8 cellular contexts compared by ENCODE assay signal in genomic region chr22:45602824-45603301, GRCh38.
DNase-seq lines count a peak whose midpoint lies in the region; ATAC-seq and TF ChIP-seq lines count a peak whose summit lies in the region.

No MANE protein-coding gene starts in this region.

- no peaks in the 10 kb centered on the region for H3K36me3 Mint-ChIP-seq in natural killer cell treated with Interleukin-12 subunit alpha and Interleukin-12 subunit beta and Interleukin-15 and Interleukin-18, amount 100 ng/mL, for 72 hours
- H3K36me3 Mint-ChIP-seq in natural killer cell = no peaks in the 10 kb centered on the region

- H3K4me1 ChIP-seq in aorta (ENCODE audit: control insufficient read depth in 1 of 2, insufficient read depth in 2 of 2, low read length in 2 of 2) = no peaks in the 10 kb centered on the region

- H3K4me1 Mint-ChIP-seq in natural killer cell treated with Interleukin-12 subunit alpha and Interleukin-12 subunit beta and Interleukin-15 and Interleukin-18, amount 100 ng/mL, for 72 hours (ENCODE audit: low read depth in 2 of 2) = no peaks in the 10 kb centered on the region
- peaks cover 4 to 5% of the 10 kb centered on the region in 2 donors for H3K4me1 Mint-ChIP-seq in natural killer cell

- H3K36me3 ChIP-seq in aorta (ENCODE audit: control insufficient read depth in 1 of 2, insufficient read depth in 2 of 2, low read length in 1 of 2) = no peaks in the 10 kb centered on the region

- H3K27ac ChIP-seq in aorta (ENCODE audit: low read depth in 1 of 2, low read length in 2 of 2) (no peak overlapping the region), coronary artery (no peak overlapping the region)

- no peak overlapping the region for H3K4me3 ChIP-seq in aorta (ENCODE audit: low read length in 2 of 2)
- H3K4me3 ChIP-seq in coronary artery = no peak overlapping the region

- H3K27me3 ChIP-seq in aorta (ENCODE audit: control insufficient read depth in 1 of 2, insufficient read depth in 2 of 2, low read length in 1 of 2) = no peaks in the 10 kb centered on the region

- peak; percentile 6 for DNase-seq in natural killer cell treated with Interleukin-12 subunit alpha and Interleukin-12 subunit beta and Interleukin-15 and Interleukin-18, amount 100 ng/mL, for 72 hours (ENCODE audit: low spot score)
- no peak for DNase-seq in natural killer cell
- peak; percentile 65 for DNase-seq in NCI-H748 treated with DMSO at 0.1 percent for 48 hours (lab: John Stamatoyannopoulos, UW)
- DNase-seq in fibroblast of gingiva (ENCODE audit: low read depth) = peak; percentile 79
- DNase-seq in aorta = no peak
- DNase-seq in coronary artery (ENCODE audit: low spot score) = no peak
- no peak for DNase-seq in T-helper 2 cell

- no peak for ATAC-seq in natural killer cell treated with Interleukin-12 subunit alpha and Interleukin-12 subunit beta and Interleukin-15 and Interleukin-18, amount 100 ng/mL, for 72 hours
- ATAC-seq in natural killer cell = no peak
- ATAC-seq in aorta (ENCODE audit: low FRiP score) = peak; percentile 34
- no peak for ATAC-seq in GM19328 (IDR thresholded peaks at IDR 0.05; ENCODE audit: unreplicated experiment)

- intact Hi-C loops in natural killer cell (cut with micrococcal nuclease) = loop anchor here (5.0 kb wide), 1 partner anchor 1329 kb away; no protein-coding TSS in a partner anchor
- intact Hi-C loops in aorta (cut with DNase I) = no loop called here

- TF ChIP-seq CTCF in natural killer cell (IDR thresholded peaks at IDR 0.05) (no peak), coronary artery (IDR thresholded peaks at IDR 0.05) (no peak)

- H3K9me3 ChIP-seq in aorta (ENCODE audit: control insufficient read depth, low read length) = no peaks in the 10 kb centered on the region

- no peak overlapping the region for H3K4me3 Mint-ChIP-seq in natural killer cell treated with Interleukin-12 subunit alpha and Interleukin-12 subunit beta and Interleukin-15 and Interleukin-18, amount 100 ng/mL, for 72 hours
- H3K4me3 Mint-ChIP-seq in natural killer cell = no peak overlapping the region

- H3K27ac Mint-ChIP-seq in natural killer cell treated with Interleukin-12 subunit alpha and Interleukin-12 subunit beta and Interleukin-15 and Interleukin-18, amount 100 ng/mL, for 72 hours = no peak overlapping the region
- H3K27ac Mint-ChIP-seq in natural killer cell = no peak overlapping the region

- H3K9me3 Mint-ChIP-seq in natural killer cell treated with Interleukin-12 subunit alpha and Interleukin-12 subunit beta and Interleukin-15 and Interleukin-18, amount 100 ng/mL, for 72 hours = no peaks in the 10 kb centered on the region
- H3K9me3 Mint-ChIP-seq in natural killer cell = no peaks in the 10 kb centered on the region

- WGBS in aorta, 2 donors = 89 to 90% methylated on average over 15 of the region's 15 CpGs

- H3K27me3 Mint-ChIP-seq in natural killer cell treated with Interleukin-12 subunit alpha and Interleukin-12 subunit beta and Interleukin-15 and Interleukin-18, amount 100 ng/mL, for 72 hours = peaks cover 0 to 2% of the 10 kb centered on the region in 2 donors
- peaks cover 0 to 5% of the 10 kb centered on the region in 2 donors for H3K27me3 Mint-ChIP-seq in natural killer cell (ENCODE audit: low read depth in 2 of 2)

Comparison
In these comparisons a context has a peak if more than half of its experiments do, and no peak if none do; other contexts are left out.
1. DNase-seq: peak in natural killer cell treated with Interleukin-12 subunit alpha and Interleukin-12 subunit beta and Interleukin-15 and Interleukin-18, amount 100 ng/mL, for 72 hours (single experiment), NCI-H748 treated with DMSO at 0.1 percent for 48 hours (single experiment) and fibroblast of gingiva (single experiment); none in natural killer cell (single experiment), aorta (0 of 2), coronary artery (single experiment) and T-helper 2 cell (0 of 5).